Comparison of ENCODE assay signal across 8 cellular contexts in the genomic region with DNA sequence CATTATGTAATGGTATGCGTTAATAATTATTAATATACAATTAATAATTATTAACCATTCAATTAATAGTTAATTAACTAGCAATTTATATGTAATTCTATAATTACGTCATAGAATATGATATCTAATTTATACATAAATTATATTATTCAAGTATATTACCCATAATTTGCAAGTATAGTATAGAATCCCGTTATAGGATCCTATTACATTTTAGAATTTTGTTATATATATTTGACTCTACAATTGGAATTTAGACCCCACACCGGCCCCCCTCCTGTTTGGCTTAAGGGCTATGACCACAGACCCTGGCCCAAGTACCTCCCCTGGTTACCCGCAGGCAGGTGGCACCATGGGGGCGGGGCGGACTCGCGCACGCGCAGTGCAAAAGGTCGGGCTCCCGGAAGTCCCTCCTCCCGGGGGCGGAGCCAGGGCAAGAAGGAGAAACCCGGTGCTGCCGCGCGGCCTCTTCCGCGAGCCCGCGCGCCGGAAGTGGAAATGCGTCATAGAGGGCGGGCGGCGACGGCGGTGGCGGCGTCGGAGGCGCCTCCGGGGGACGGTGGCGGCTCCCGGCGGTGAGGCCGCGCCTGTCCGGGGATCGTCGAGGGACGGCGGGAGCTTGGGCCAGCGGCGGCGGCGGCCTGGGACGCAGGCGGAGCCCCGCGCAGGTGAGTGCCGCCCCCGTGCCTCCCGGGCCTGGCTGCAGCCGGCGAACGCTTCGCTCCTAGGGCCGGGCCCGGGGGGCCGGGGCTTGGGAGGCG. TPM values are rescaled to one million over a fixed set of nuclear protein-coding genes. Genes with fewer than 3 reads are reported as not detected.
DNase-seq lines count a peak whose midpoint lies in the region; ATAC-seq and TF ChIP-seq lines count a peak whose summit lies in the region.

A gene with protein sequence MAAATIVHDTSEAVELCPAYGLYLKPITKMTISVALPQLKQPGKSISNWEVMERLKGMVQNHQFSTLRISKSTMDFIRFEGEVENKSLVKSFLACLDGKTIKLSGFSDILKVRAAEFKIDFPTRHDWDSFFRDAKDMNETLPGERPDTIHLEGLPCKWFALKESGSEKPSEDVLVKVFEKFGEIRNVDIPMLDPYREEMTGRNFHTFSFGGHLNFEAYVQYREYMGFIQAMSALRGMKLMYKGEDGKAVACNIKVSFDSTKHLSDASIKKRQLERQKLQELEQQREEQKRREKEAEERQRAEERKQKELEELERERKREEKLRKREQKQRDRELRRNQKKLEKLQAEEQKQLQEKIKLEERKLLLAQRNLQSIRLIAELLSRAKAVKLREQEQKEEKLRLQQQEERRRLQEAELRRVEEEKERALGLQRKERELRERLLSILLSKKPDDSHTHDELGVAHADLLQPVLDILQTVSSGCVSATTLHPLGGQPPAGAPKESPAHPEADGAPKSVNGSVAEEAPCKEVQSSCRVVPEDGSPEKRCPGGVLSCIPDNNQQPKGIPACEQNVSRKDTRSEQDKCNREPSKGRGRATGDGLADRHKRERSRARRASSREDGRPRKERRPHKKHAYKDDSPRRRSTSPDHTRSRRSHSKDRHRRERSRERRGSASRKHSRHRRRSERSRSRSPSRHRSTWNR (plus strand): TSS at position 503 of the 761 bp plus-strand sequence. CDS start 1,859 bp downstream, outside the sequence.

- H3K27ac ChIP-seq in CD8-positive, alpha-beta T cell (ENCODE audit: low read depth, low read length), result peak within 1 kb of the TSS; percentile 71
- H3K27ac ChIP-seq in lung (ENCODE audit: low read depth in 1 of 2, low read length in 1 of 2), result peak within 1 kb of the TSS; percentile 91 to 92

- 2% methylated on average over 44 to 66 of the region's 66 CpGs for WGBS in lung, 2 donors

- H3K27me3 Mint-ChIP-seq in CD8-positive, alpha-beta T cell (ENCODE audit: low read depth), result no peaks in the 10 kb centered on the region

- CTCF ChIA-PET in CD8-positive, alpha-beta T cell (lab: Charles Lee), result no interaction called here

- no peaks in the 10 kb centered on the region for H3K27me3 ChIP-seq in CD8-positive, alpha-beta T cell (ENCODE audit: insufficient read depth, low read length)
- no peaks in the 10 kb centered on the region for H3K27me3 ChIP-seq in lung (ENCODE audit: control insufficient read depth, insufficient read depth)

- peak; percentile 95 to 100 (median 98) for DNase-seq in CD8-positive, alpha-beta T cell
- DNase-seq in HS-5 (ENCODE audit: low read depth) (peak; percentile 61), NK-92 (lab: John Stamatoyannopoulos, UW; ENCODE audit: unreplicated experiment) (peak; percentile 54), lung (ENCODE audit: low spot score) (peak; percentile 96)
- DNase-seq in activated CD8-positive, alpha-beta memory T cell treated with anti-CD3 and anti-CD28 coated beads for 1 hour (ENCODE audit: extremely low read depth in 1 of 2, low read depth in 1 of 2), result peak; percentile 89 to 98
- DNase-seq in effector CD8-positive, alpha-beta T cell (lab: John Stamatoyannopoulos, UW), result peak; percentile 96
- DNase-seq in stimulated activated CD4-positive, alpha-beta T cell treated with anti-CD3 and anti-CD28 coated beads, TNF-alpha, amount 100 ng/mL, for 24 hours (ENCODE audit: low read depth in 3 of 3), result peak; percentile 98 to 99 (median 99)

- H3K4me1 ChIP-seq in CD8-positive, alpha-beta T cell (ENCODE audit: insufficient read depth, low read length), result peaks cover 35% of the 10 kb centered on the region
- H3K4me1 ChIP-seq in lung (ENCODE audit: control insufficient read depth in 2 of 2, insufficient read depth in 2 of 2, low read length in 2 of 2), result peaks cover 0 to 5% of the 10 kb centered on the region in 2 donors

- peaks cover 39% of the 10 kb centered on the region for H3K4me1 Mint-ChIP-seq in CD8-positive, alpha-beta T cell (ENCODE audit: low read depth)

- no peaks in the 10 kb centered on the region for H3K9me3 ChIP-seq in CD8-positive, alpha-beta T cell (ENCODE audit: low read length)
- H3K9me3 ChIP-seq in lung (ENCODE audit: control insufficient read depth in 2 of 2, insufficient read depth in 1 of 2, low read length in 1 of 2), result no peaks in the 10 kb centered on the region

- peak within 1 kb of the TSS; percentile 90 for H3K4me3 Mint-ChIP-seq in CD8-positive, alpha-beta T cell

- peaks cover 35% of the 10 kb centered on the region for H3K36me3 Mint-ChIP-seq in CD8-positive, alpha-beta T cell

- POLR2A ChIA-PET in CD8-positive, alpha-beta T cell (lab: Charles Lee), result no interaction called here

- no peaks in the 10 kb centered on the region for H3K9me3 Mint-ChIP-seq in CD8-positive, alpha-beta T cell

- no peak for TF ChIP-seq CTCF in CD8-positive, alpha-beta T cell (IDR thresholded peaks at IDR 0.05)
- no peak for TF ChIP-seq CTCF in lung (IDR thresholded peaks at IDR 0.05; ENCODE audit: control extremely low read depth, extremely low read depth)

- peak within 1 kb of the TSS; percentile 82 for H3K4me3 ChIP-seq in CD8-positive, alpha-beta T cell (ENCODE audit: low read depth, low read length)
- H3K4me3 ChIP-seq in lung, result peak within 1 kb of the TSS; percentile 97

- peak; percentile 88 for ATAC-seq in CD8-positive, alpha-beta T cell
- peak; percentile 68 for ATAC-seq in GM19468 (IDR thresholded peaks at IDR 0.05; ENCODE audit: extremely low read depth, unreplicated experiment)
- peak; percentile 95 for ATAC-seq in lung (ENCODE audit: insufficient read depth, low FRiP score)

- H3K36me3 ChIP-seq in CD8-positive, alpha-beta T cell (ENCODE audit: insufficient read depth, low read length), result peaks cover 27% of the 10 kb centered on the region
- H3K36me3 ChIP-seq in lung (ENCODE audit: control insufficient read depth in 2 of 2, insufficient read depth in 2 of 2, low read length in 2 of 2), result peaks cover 7 to 29% of the 10 kb centered on the region in 2 donors

- intact Hi-C loops in CD8-positive, alpha-beta T cell (cut with DNase I, micrococcal nuclease), result loop anchor here (1.0 to 5.0 kb wide), 7 partner anchors 36 to 344 kb away; a partner anchor contains a TSS

- peak within 1 kb of the TSS; percentile 91 for H3K27ac Mint-ChIP-seq in CD8-positive, alpha-beta T cell

RNA-seq across cellular contexts. Expression of the gene that starts here (rescaled TPM):
- total RNA-seq in CD8-positive, alpha-beta T cell, result 100 to 1,000 TPM; 193 to 209 TPM
- total RNA-seq in lung, result 10 to 100 TPM; 40.6 to 48.9 TPM
- polyA plus RNA-seq in lung, result 10 to 100 TPM; 44.1 to 45.2 TPM

Comparison
In these comparisons a context has a peak if more than half of its experiments do, and no peak if none do; other contexts are left out.
1. Peak in every context shown above with its lines: DNase-seq, ATAC-seq, H3K4me3 ChIP-seq and H3K27ac ChIP-seq.